In genomic region chr2:120205901-120206581, GRCh38 we compare ENCODE assay signal across 8 cellular contexts.
DNase-seq lines count a peak whose midpoint lies in the region; ATAC-seq and TF ChIP-seq lines count a peak whose summit lies in the region.

No MANE protein-coding gene starts in this region.

- DNase-seq in ACHN (peak; percentile 18), foreskin fibroblast (no peak), glomerular visceral epithelial cell (ENCODE audit: extremely low spot score) (no peak), NCI-H2171 treated with DMSO at 0.1 percent for 48 hours (lab: John Stamatoyannopoulos, UW) (no peak), SKM-1 (lab: John Stamatoyannopoulos, UW; ENCODE audit: unreplicated experiment) (no peak), KG1 (lab: John Stamatoyannopoulos, UW) (no peak)
- peak; percentile 63 for DNase-seq in activated CD4-positive, CD25-positive, alpha-beta regulatory T cell treated with anti-CD3 and anti-CD28 coated beads, Interleukin-2, amount 50 U/mL, for 72 hours

- in situ Hi-C loops in ACHN (cut with HindIII; ENCODE audit: low pct_ligation_motif_present, low pct_unique_long_range_greater_than_20kb, low sequenced_read_pairs) = no loop called here

- peak; percentile 42 for ATAC-seq in GM18873 (IDR thresholded peaks at IDR 0.05; ENCODE audit: low FRiP score, unreplicated experiment)

- no peak overlapping the region for H3K4me3 ChIP-seq in foreskin fibroblast (ENCODE audit: low read depth in 1 of 2, low read length in 2 of 2)

- TF ChIP-seq CTCF in foreskin fibroblast (IDR thresholded peaks at IDR 0.05; ENCODE audit: low read depth, low read length) = peak; percentile 30

Comparison
In these comparisons a context has a peak if more than half of its experiments do, and no peak if none do; other contexts are left out.
1. DNase-seq: peak in ACHN (single experiment) and activated CD4-positive, CD25-positive, alpha-beta regulatory T cell treated with anti-CD3 and anti-CD28 coated beads, Interleukin-2, amount 50 U/mL, for 72 hours (single experiment); none in foreskin fibroblast (0 of 2), glomerular visceral epithelial cell (single experiment), NCI-H2171 treated with DMSO at 0.1 percent for 48 hours (single experiment), SKM-1 (single experiment) and KG1 (single experiment).